In genomic region chr6:125746019-125746414, GRCh38 we compare ENCODE assay signal across 9 cellular contexts. TPM values are rescaled to one million over a fixed set of nuclear protein-coding genes. Genes with fewer than 3 reads are reported as not detected.
A peak's percentile ranks its signal among the peaks of the same experiment; 100 is the strongest.
DNase-seq lines count a peak whose midpoint lies in the region; ATAC-seq, FAIRE-seq and TF ChIP-seq lines count a peak whose summit lies in the region.
"Had no signal": no experiment of that assay in that cellular context is flagged by ENCODE, and none has a peak within 500 bp of the region (broad histone marks: within the 10 kb centered on the region; RNA-seq: fewer than 3 reads in every experiment).

No MANE protein-coding gene starts in this region.

- no peak overlapping the region for H3K4me3 ChIP-seq in SU-DHL-6 (ENCODE audit: insufficient read depth, low read length, poor library complexity, severe bottlenecking)
- no peak overlapping the region for H3K4me3 ChIP-seq in hepatocyte
- no peak overlapping the region for H3K4me3 ChIP-seq in skeletal muscle satellite cell (ENCODE audit: low read length)

- H3K79me2 ChIP-seq in SU-DHL-6 (ENCODE audit: insufficient read depth, low read length) (no peaks in the 10 kb centered on the region), hepatocyte (no peaks in the 10 kb centered on the region)

- peaks cover 40% of the 10 kb centered on the region for H3K4me1 Mint-ChIP-seq in CD14-positive monocyte

- no peak overlapping the region for H3K27ac Mint-ChIP-seq in CD14-positive monocyte

- H3K9me3 ChIP-seq in SU-DHL-6 (ENCODE audit: insufficient read depth, low read length) (no peaks in the 10 kb centered on the region), hepatocyte (ENCODE audit: low read depth) (no peaks in the 10 kb centered on the region), skeletal muscle satellite cell (replicated peaks; ENCODE audit: low read length) (no peaks in the 10 kb centered on the region)

- H3K27ac ChIP-seq in SU-DHL-6 (ENCODE audit: low read depth, low read length): no peak overlapping the region
- no peak overlapping the region for H3K27ac ChIP-seq in hepatocyte

- H2AFZ ChIP-seq in SU-DHL-6 (ENCODE audit: low read depth, low read length, severe bottlenecking) (no peak overlapping the region), hepatocyte (no peak overlapping the region)

- H3K9me2 ChIP-seq in SU-DHL-6 (replicated peaks; ENCODE audit: insufficient read depth, low read length): no peaks in the 10 kb centered on the region
- H3K9me2 ChIP-seq in hepatocyte (replicated peaks; ENCODE audit: insufficient read depth): no peaks in the 10 kb centered on the region

- intact Hi-C loops in CD14-positive monocyte (cut with micrococcal nuclease): no loop called here

- WGBS in hepatocyte (ENCODE audit: low lambda C conversion rate, missing lambda C conversion rate): 37% methylated on average over 5 of the region's 5 CpGs

- TF ChIP-seq CTCF in SU-DHL-6 (IDR thresholded peaks at IDR 0.05; ENCODE audit: insufficient read depth, low read length, poor library complexity, severe bottlenecking): no peak
- no peak for TF ChIP-seq CTCF in hepatocyte (IDR thresholded peaks at IDR 0.05; ENCODE audit: poor library complexity)
- TF ChIP-seq CTCF in CD14-positive monocyte (IDR thresholded peaks at IDR 0.05): no peak

- peak overlapping the region in 1 of 2 donors; percentile 98 for H3K4me3 Mint-ChIP-seq in CD14-positive monocyte

- no peak for DNase-seq in GM19239 (ENCODE audit: insufficient read length, low spot score)
- no peak for DNase-seq in hepatocyte (ENCODE audit: low spot score)
- DNase-seq in GDM1 (lab: John Stamatoyannopoulos, UW): no peak
- no peak for DNase-seq in CD14-positive monocyte (ENCODE audit: low spot score)
- DNase-seq: NCI-H1048 had no signal

- H3K9ac ChIP-seq in SU-DHL-6 (ENCODE audit: low read length): no peak overlapping the region
- no peak overlapping the region for H3K9ac ChIP-seq in skeletal muscle satellite cell (ENCODE audit: low read depth, low read length)

- no peaks in the 10 kb centered on the region for H3K36me3 ChIP-seq in SU-DHL-6 (ENCODE audit: low read length)
- no peaks in the 10 kb centered on the region for H3K36me3 ChIP-seq in hepatocyte (replicated peaks; ENCODE audit: insufficient read depth, low read depth)
- no peaks in the 10 kb centered on the region for H3K36me3 ChIP-seq in skeletal muscle satellite cell (ENCODE audit: insufficient read depth, low read length)

- H3K4me1 ChIP-seq in hepatocyte (ENCODE audit: insufficient read depth): peaks cover 11% of the 10 kb centered on the region
- peaks cover 24% of the 10 kb centered on the region for H3K4me1 ChIP-seq in skeletal muscle satellite cell (ENCODE audit: control insufficient read depth, insufficient read depth, low read length)

- H3K36me3 Mint-ChIP-seq in CD14-positive monocyte: peaks cover 10 to 19% of the 10 kb centered on the region in 2 donors

- H4K20me1 ChIP-seq in SU-DHL-6 (ENCODE audit: low read depth, low read length): no peaks in the 10 kb centered on the region
- H4K20me1 ChIP-seq in hepatocyte (ENCODE audit: insufficient read depth, poor library complexity, severe bottlenecking): no peaks in the 10 kb centered on the region

- peaks cover 72 to 89% (median 80%) of the 10 kb centered on the region in 3 donors for H3K27me3 Mint-ChIP-seq in CD14-positive monocyte (ENCODE audit: low read depth in 3 of 3)

- peaks cover 16% of the 10 kb centered on the region for H3F3A ChIP-seq in SU-DHL-6 (ENCODE audit: insufficient read depth)

- H3K27me3 ChIP-seq in SU-DHL-6 (ENCODE audit: low read length) (no peaks in the 10 kb centered on the region), hepatocyte (peaks cover 77% of the 10 kb centered on the region), skeletal muscle satellite cell (ENCODE audit: control insufficient read depth, insufficient read depth, low read length) (peaks cover 88% of the 10 kb centered on the region)

- H3K4me2 ChIP-seq in SU-DHL-6 (ENCODE audit: low read depth, low read length, poor library complexity, severe bottlenecking): peak overlapping the region; percentile 93
- peak overlapping the region; percentile 98 for H3K4me2 ChIP-seq in hepatocyte
- H3K4me2 ChIP-seq in skeletal muscle satellite cell (ENCODE audit: low read length): peak overlapping the region; percentile 92

- ATAC-seq in GM19023 (IDR thresholded peaks at IDR 0.05; ENCODE audit: unreplicated experiment): no peak

- FAIRE-seq in GM19239 (lab: Jason Lieb, UNC): peak; percentile 35

- H3K9me3 Mint-ChIP-seq in CD14-positive monocyte: peaks cover 0 to 27% (median 21%) of the 10 kb centered on the region in 7 donors

RNA-seq across cellular contexts. Expression of gene HEY2, which starts 3.4 kb away (rescaled TPM):
- total RNA-seq in hepatocyte: 0.47 and 0.80 TPM in 2 replicates
- 0.27 and 0.40 TPM in 2 replicates for polyA plus RNA-seq in hepatocyte
- 0.22 TPM in 1 of 2 replicates, not detected in the other for total RNA-seq in skeletal muscle satellite cell (2012; rRNA removed)
- polyA plus RNA-seq in CD14-positive monocyte: not detected
- polyA plus RNA-seq: mammary epithelial cell had no signal

RNA-seq across cellular contexts. Expression of gene NCOA7, which starts 44.7 kb away (rescaled TPM):
- 34.1 and 42.0 TPM in 2 replicates for total RNA-seq in hepatocyte
- polyA plus RNA-seq in hepatocyte: 17.3 and 22.6 TPM in 2 replicates
- total RNA-seq in skeletal muscle satellite cell (2012; rRNA removed): 12.9 and 19.3 TPM in 2 replicates
- 10 to 100 TPM in 1 of 2 donors, 1 to 10 TPM in 1; 8.3 to 21.9 TPM for polyA plus RNA-seq in CD14-positive monocyte
